17 cellular contexts compared by ENCODE assay signal in the genomic region with DNA sequence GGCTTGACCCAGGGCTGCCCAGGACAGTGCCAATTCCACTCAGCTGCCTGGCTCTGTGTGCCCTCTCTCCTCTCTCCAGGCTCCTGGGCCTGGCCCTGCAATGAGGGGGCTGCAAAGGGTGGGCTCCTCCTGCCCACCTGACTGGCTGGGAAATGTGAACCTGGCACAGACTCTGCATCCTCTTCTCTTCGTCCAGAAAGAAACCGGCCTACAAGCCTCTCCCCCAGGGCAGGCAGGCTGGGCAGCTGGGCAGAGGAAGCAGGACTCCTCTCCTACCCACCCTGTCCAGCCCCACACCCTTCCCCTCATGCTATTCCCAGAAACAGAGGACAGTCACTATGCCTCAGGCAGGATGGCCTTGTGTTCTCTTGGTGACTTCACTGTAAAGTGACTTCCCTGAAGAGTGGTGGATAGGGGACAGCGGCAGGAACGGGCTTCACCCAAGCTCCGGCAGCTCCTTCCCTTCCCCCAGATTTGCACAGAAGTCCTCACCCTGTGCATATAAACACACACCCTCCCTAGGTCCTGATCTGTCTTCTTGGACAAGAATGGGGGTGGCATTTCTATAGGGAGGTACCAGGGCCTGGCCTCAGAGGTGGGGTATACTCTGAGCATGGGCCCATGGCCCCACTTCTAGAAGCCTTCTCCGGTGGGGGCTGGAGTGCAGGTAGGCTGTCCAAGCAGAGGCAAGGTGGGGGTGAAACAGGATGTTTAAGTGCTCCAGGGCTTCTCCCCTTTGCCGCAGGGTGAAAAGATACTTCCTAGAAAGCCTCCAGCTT. TPM values are rescaled to one million over a fixed set of nuclear protein-coding genes. Genes with fewer than 3 reads are reported as not detected.
DNase-seq lines count a peak whose midpoint lies in the region; ATAC-seq, FAIRE-seq and TF ChIP-seq lines count a peak whose summit lies in the region.
"Had no signal": no experiment of that assay in that cellular context is flagged by ENCODE, and none has a peak within 500 bp of the region (broad histone marks: within the 10 kb centered on the region; RNA-seq: fewer than 3 reads in every experiment).

No MANE protein-coding gene starts in this region.

- in situ Hi-C loops in K562 (cut with MboI): no loop called here

- H3K4me1 ChIP-seq in K562 (replicated peaks in 1 of 2; ENCODE audit: control insufficient read depth in 2 of 2, insufficient read depth in 2 of 2, low read length in 2 of 2): peaks cover 49 to 55% of the 10 kb centered on the region in 2 experiments
- peaks cover 4% of the 10 kb centered on the region for H3K4me1 ChIP-seq in parathyroid adenoma

- H3K4me2 ChIP-seq in K562 (ENCODE audit: insufficient read depth, low read length): peak overlapping the region; percentile 66
- no peak overlapping the region for H3K4me2 ChIP-seq in parathyroid adenoma (ENCODE audit: low read length)
- H3K4me2 ChIP-seq: GM23338 had no signal

- H3K9me3 Mint-ChIP-seq in CD4-positive, alpha-beta T cell: no peaks in the 10 kb centered on the region
- H3K9me3 Mint-ChIP-seq: GM23338; stimulated activated naive CD8-positive, alpha-beta T cell treated with anti-CD3 and anti-CD28 coated beads, Interleukin-15, amount 100 ng/mL, for 72 hours; T-helper 1 cell treated with Interleukin-12 subunit alpha and Interleukin-12 subunit beta and Interleukin-4 antibody, amounts not matched to agents 30 μg/mL and 1 μg/mL, for 36 hours had no signal

- H3K27me3 Mint-ChIP-seq in CD4-positive, alpha-beta T cell: no peaks in the 10 kb centered on the region
- H3K27me3 Mint-ChIP-seq: stimulated activated naive CD8-positive, alpha-beta T cell treated with anti-CD3 and anti-CD28 coated beads, Interleukin-15, amount 100 ng/mL, for 72 hours had no signal

- H2AFZ ChIP-seq in K562 (ENCODE audit: low read depth, low read length) (no peak overlapping the region), parathyroid adenoma (peak overlapping the region; percentile 33)
- H2AFZ ChIP-seq: GM23338 had no signal

- WGBS in K562 (ENCODE audit: insufficient coverage, low coverage, missing lambda C conversion rate): 45% methylated on average over 7 of the region's 7 CpGs

- TF ChIP-seq EP300 in K562 (IDR thresholded peaks at IDR 0.05; ENCODE audit: low read length): no peak

- intact Hi-C loops in CD4-positive, alpha-beta T cell (cut with DNase I, micrococcal nuclease): no loop called here
- intact Hi-C loops in K562 (cut with micrococcal nuclease): no loop called here

- peak; percentile 47; the same call in 1 of the 2 replicates for TF ChIP-seq POLR2A in K562 (conservative IDR thresholded peaks at IDR 0.05)

- FAIRE-seq in K562 (lab: Jason Lieb, UNC): no peak

- H3K36me3 ChIP-seq in K562 (ENCODE audit: control insufficient read depth, insufficient read depth, low read length): peaks cover 37% of the 10 kb centered on the region; the same call in 2 of the 3 replicates
- no peaks in the 10 kb centered on the region for H3K36me3 ChIP-seq in parathyroid adenoma (ENCODE audit: control insufficient read depth, insufficient read depth, low read length)
- H3K36me3 ChIP-seq: Peyer's patch had no signal

- H3K9ac ChIP-seq in K562 (ENCODE audit: insufficient read depth in 1 of 2, low read depth in 2 of 2, low read length in 2 of 2) (peak overlapping the region; percentile 47 to 82), parathyroid adenoma (no peak overlapping the region)

- no peak for ATAC-seq in activated CD4-positive, CD25-positive, alpha-beta regulatory T cell treated with anti-CD3 and anti-CD28 coated beads, Interleukin-2, amount 50 U/mL, for 24 hours
- ATAC-seq in CD4-positive, alpha-beta T cell (ENCODE audit: poor library complexity): no peak
- ATAC-seq in K562 (0 out of 3 replicates have a peak, but pooled peaks have one; percentile 1), HG03108 (IDR thresholded peaks at IDR 0.05; ENCODE audit: unreplicated experiment) (no peak)
- ATAC-seq: stimulated activated naive CD8-positive, alpha-beta T cell treated with anti-CD3 and anti-CD28 coated beads, Interleukin-15, amount 100 ng/mL, for 72 hours had no signal

- no peak overlapping the region for H3K4me3 Mint-ChIP-seq in CD4-positive, alpha-beta T cell
- H3K4me3 Mint-ChIP-seq: GM23338; T-helper 1 cell treated with Interleukin-12 subunit alpha and Interleukin-12 subunit beta and Interleukin-4 antibody, amounts not matched to agents 30 μg/mL and 1 μg/mL, for 36 hours had no signal

- peaks cover 32% of the 10 kb centered on the region for H3K4me1 Mint-ChIP-seq in CD4-positive, alpha-beta T cell (ENCODE audit: low read depth)

- CTCF ChIA-PET in CD4-positive, alpha-beta T cell (lab: Charles Lee): interaction anchor here (1.1 kb wide), 1 partner anchor 8 kb away, joined by 4 read pairs; no protein-coding TSS in a partner anchor
- CTCF ChIA-PET in K562 (lab: Yijun Ruan, JAX; ENCODE audit: low intra/inter-chr PET ratio): no interaction called here

- H3K27ac Mint-ChIP-seq in CD4-positive, alpha-beta T cell: peak overlapping the region; percentile 73
- H3K27ac Mint-ChIP-seq: GM23338; stimulated activated naive CD8-positive, alpha-beta T cell treated with anti-CD3 and anti-CD28 coated beads, Interleukin-15, amount 100 ng/mL, for 72 hours; T-helper 1 cell treated with Interleukin-12 subunit alpha and Interleukin-12 subunit beta and Interleukin-4 antibody, amounts not matched to agents 30 μg/mL and 1 μg/mL, for 36 hours had no signal

- H3K9me1 ChIP-seq in K562 (ENCODE audit: control insufficient read depth, insufficient read depth, low read length): no peaks in the 10 kb centered on the region

- TF ChIP-seq CTCF in CD4-positive, alpha-beta T cell (IDR thresholded peaks at IDR 0.05): no peak
- TF ChIP-seq CTCF in K562 (IDR thresholded peaks at IDR 0.05 in 2 of 3, conservative IDR thresholded peaks at IDR 0.05 in 1 of 3; ENCODE audit: insufficient read depth in 2 of 3, low read depth in 1 of 3, low read length in 3 of 3) (no peak), parathyroid adenoma (IDR thresholded peaks at IDR 0.05) (no peak)

- H3K79me2 ChIP-seq in K562 (ENCODE audit: control insufficient read depth, insufficient read depth, low read length) (peaks cover 80% of the 10 kb centered on the region), parathyroid adenoma (no peaks in the 10 kb centered on the region)

- no TSS peak for BruUV-seq in K562 (replicated peaks; lab: Mats Ljungman, UMichigan)

- H3K27me3 ChIP-seq in CD4-positive, alpha-beta T cell (ENCODE audit: control insufficient read depth, insufficient read depth, low read length): no peaks in the 10 kb centered on the region
- H3K27me3 ChIP-seq in K562 (ENCODE audit: control insufficient read depth in 2 of 2, insufficient read depth in 2 of 2, low read length in 2 of 2) (no peaks in the 10 kb centered on the region), parathyroid adenoma (ENCODE audit: control insufficient read depth, insufficient read depth, low read length) (no peaks in the 10 kb centered on the region)
- H3K27me3 ChIP-seq: Peyer's patch had no signal

- peak; percentile 20 for DNase-seq in activated CD4-positive, CD25-positive, alpha-beta regulatory T cell treated with anti-CD3 and anti-CD28 coated beads, Interleukin-2, amount 50 U/mL, for 72 hours
- DNase-seq in CD4-positive, alpha-beta T cell: peak in 1 of 10 experiments; percentile 25
- no peak for DNase-seq in K562 (ENCODE audit: extremely low read depth in 1 of 4, low spot score in 3 of 4)
- DNase-seq in NCI-H2081 treated with DMSO at 0.1 percent for 48 hours (lab: John Stamatoyannopoulos, UW): no peak
- no peak for DNase-seq in SHP77 treated with DMSO at 0.1 percent for 48 hours (lab: John Stamatoyannopoulos, UW)
- DNase-seq: DMS79, mammary epithelial cell, NCI-H2107, NCI-H774 had no signal

- no peaks in the 10 kb centered on the region for H3K9me3 ChIP-seq in CD4-positive, alpha-beta T cell (ENCODE audit: control insufficient read depth, low read length)
- H3K9me3 ChIP-seq in K562 (replicated peaks; ENCODE audit: control insufficient read depth, insufficient read depth, low read depth, low read length) (no peaks in the 10 kb centered on the region), parathyroid adenoma (ENCODE audit: control insufficient read depth, low read length) (no peaks in the 10 kb centered on the region)
- H3K9me3 ChIP-seq: Peyer's patch had no signal

- H3K36me3 Mint-ChIP-seq in CD4-positive, alpha-beta T cell (ENCODE audit: low read depth): peaks cover 6% of the 10 kb centered on the region

- POLR2A ChIA-PET in CD4-positive, alpha-beta T cell (lab: Charles Lee): no interaction called here
- POLR2A ChIA-PET in K562 (lab: Yijun Ruan, JAX): interaction anchor here (0.6 to 0.7 kb wide), 3 partner anchors 9 to 231 kb away, joined by 3 read pairs; no protein-coding TSS in a partner anchor

- H3K27ac ChIP-seq in CD4-positive, alpha-beta T cell (ENCODE audit: low read depth, low read length): no peak overlapping the region
- H3K27ac ChIP-seq in K562 (ENCODE audit: extremely low read depth, low read depth, low read length) (peak overlapping the region; percentile 59), parathyroid adenoma (no peak overlapping the region)
- H3K27ac ChIP-seq: C4-2B, Peyer's patch had no signal

- H3K4me3 ChIP-seq in K562: peak overlapping the region; percentile 17; the same call in 1 of the 2 replicates
- no peak overlapping the region for H3K4me3 ChIP-seq in parathyroid adenoma (ENCODE audit: low read depth, low read length)
- H3K4me3 ChIP-seq: GM23338, Peyer's patch had no signal

- no peaks in the 10 kb centered on the region for H4K20me1 ChIP-seq in K562 (replicated peaks; ENCODE audit: control insufficient read depth, insufficient read depth, low read length)

- TF ChIP-seq RAD21 in K562 (CRISPR knock-in tag; conservative IDR thresholded peaks at IDR 0.05 in 1 of 2, IDR thresholded peaks at IDR 0.05 in 1 of 2): no peak

RNA-seq across cellular contexts. Expression of gene STAT5A, which starts 4.9 kb away (rescaled TPM):
- total RNA-seq in CD4-positive, alpha-beta T cell: 100 to 1,000 TPM; 141 to 150 TPM
- total RNA-seq in K562 (2011; cell fraction: chromatin; rRNA removed; ENCODE audit: low replicate concordance): 251 and 757 TPM in 2 replicates
- total RNA-seq in K562 (2011; cell fraction: nucleolus; rRNA removed): 428 and 505 TPM in 2 replicates
- total RNA-seq in K562 (2011; cell fraction: nucleoplasm; rRNA removed): 262 and 311 TPM in 2 replicates
- total RNA-seq in K562 (2014; rRNA removed): 391 and 467 TPM in 2 replicates
- 156 and 174 TPM in 2 replicates for total RNA-seq in K562 (2014; rRNA removed; fragmentation: Illumina TruSeq; extraction: Trizol)
- 177 and 195 TPM in 2 replicates for total RNA-seq in K562 (2015; rRNA removed; fragmentation: Illumina TruSeq; extraction: Trizol)
- 377 and 414 TPM in 2 replicates for total RNA-seq in K562 (2021)
- 131 and 196 TPM in 2 replicates for polyA plus RNA-seq in K562 (2011; rRNA removed)
- 76.7 and 247 TPM in 2 replicates for polyA plus RNA-seq in K562 (2011; cell fraction: cytosol; rRNA removed)
- polyA plus RNA-seq in K562 (2011; cell fraction: nucleus; rRNA removed): 268 and 853 TPM in 2 replicates
- 303 and 408 TPM in 2 replicates for polyA plus RNA-seq in K562 (2012)
- 379 and 415 TPM in 2 replicates for polyA plus RNA-seq in K562 (2014; fragmentation: Illumina TruSeq; extraction: Trizol)
- polyA plus RNA-seq in K562 (2014; fragmentation: Nextera tagmentation; extraction: Ambion mirVana): 10 to 100 TPM; 79.9 to 81.8 TPM
- 239 and 248 TPM in 2 replicates for polyA plus RNA-seq in K562 (2014; rRNA removed)
- 114 and 250 TPM in 2 replicates for polyA minus RNA-seq in K562 (2011; rRNA and poly(A)+ RNA removed)
- polyA minus RNA-seq in K562 (2011; cell fraction: cytosol; rRNA and poly(A)+ RNA removed): 124 and 299 TPM in 2 replicates
- 105 and 217 TPM in 2 replicates for polyA minus RNA-seq in K562 (2011; cell fraction: nucleus; rRNA and poly(A)+ RNA removed)

RNA-seq across cellular contexts. Expression of gene STAT5B, which starts 7.2 kb away (rescaled TPM):
- 100 to 1,000 TPM in 1 of 2 experiments, 10 to 100 TPM in 1; 99.4 to 104 TPM for total RNA-seq in CD4-positive, alpha-beta T cell
- 425 and 510 TPM in 2 replicates for total RNA-seq in K562 (2011; cell fraction: chromatin; rRNA removed; ENCODE audit: low replicate concordance)
- 258 and 266 TPM in 2 replicates for total RNA-seq in K562 (2011; cell fraction: nucleolus; rRNA removed)
- total RNA-seq in K562 (2011; cell fraction: nucleoplasm; rRNA removed): 265 and 278 TPM in 2 replicates
- total RNA-seq in K562 (2014; rRNA removed): 92.4 and 113 TPM in 2 replicates
- 75.5 and 75.7 TPM in 2 replicates for total RNA-seq in K562 (2014; rRNA removed; fragmentation: Illumina TruSeq; extraction: Trizol)
- 63.5 and 65.2 TPM in 2 replicates for total RNA-seq in K562 (2015; rRNA removed; fragmentation: Illumina TruSeq; extraction: Trizol)
- total RNA-seq in K562 (2021): 134 TPM in 2 replicates
- 147 and 176 TPM in 2 replicates for polyA plus RNA-seq in K562 (2011; rRNA removed)
- polyA plus RNA-seq in K562 (2011; cell fraction: cytosol; rRNA removed): 94.2 and 122 TPM in 2 replicates
- polyA plus RNA-seq in K562 (2011; cell fraction: nucleus; rRNA removed): 190 and 298 TPM in 2 replicates
- polyA plus RNA-seq in K562 (2012): 79.5 and 138 TPM in 2 replicates
- 117 and 130 TPM in 2 replicates for polyA plus RNA-seq in K562 (2014; fragmentation: Illumina TruSeq; extraction: Trizol)
- polyA plus RNA-seq in K562 (2014; fragmentation: Nextera tagmentation; extraction: Ambion mirVana): 10 to 100 TPM; 20.8 to 23.5 TPM
- 109 and 124 TPM in 2 replicates for polyA plus RNA-seq in K562 (2014; rRNA removed)
- 101 and 127 TPM in 2 replicates for polyA minus RNA-seq in K562 (2011; rRNA and poly(A)+ RNA removed)
- 79.7 and 81.7 TPM in 2 replicates for polyA minus RNA-seq in K562 (2011; cell fraction: cytosol; rRNA and poly(A)+ RNA removed)
- 54.4 and 60.3 TPM in 2 replicates for polyA minus RNA-seq in K562 (2011; cell fraction: nucleus; rRNA and poly(A)+ RNA removed)
